Comparison of ENCODE assay signal across 27 cellular contexts in the genomic region with DNA sequence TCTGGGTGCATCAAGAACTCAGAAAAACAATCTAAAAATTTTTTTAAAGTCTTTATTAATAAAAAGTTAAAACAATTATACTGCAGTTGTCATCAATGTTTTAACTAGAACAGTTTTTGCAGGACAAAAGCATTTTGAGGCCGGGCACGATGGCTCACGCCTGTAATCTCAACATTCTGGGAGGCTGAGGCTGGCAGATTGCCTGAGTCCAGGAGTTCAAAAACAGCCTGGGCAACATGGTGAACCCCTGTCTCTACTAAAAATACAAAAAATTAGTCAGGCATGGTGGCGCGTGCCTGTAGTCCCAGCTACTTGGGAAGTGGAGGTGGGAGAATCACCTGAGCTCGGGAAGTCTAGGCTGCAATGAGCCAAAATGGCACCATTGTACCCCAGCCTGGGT. TPM values are rescaled to one million over a fixed set of nuclear protein-coding genes. Genes with fewer than 3 reads are reported as not detected.
A peak's percentile ranks its signal among the peaks of the same experiment; 100 is the strongest.
DNase-seq lines count a peak whose midpoint lies in the region; ATAC-seq, FAIRE-seq and TF ChIP-seq lines count a peak whose summit lies in the region.
"Had no signal": no experiment of that assay in that cellular context is flagged by ENCODE, and none has a peak within 500 bp of the region (broad histone marks: within the 10 kb centered on the region; RNA-seq: fewer than 3 reads in every experiment).

No MANE protein-coding gene starts in this region.

- H3K9ac ChIP-seq in GM12878 (ENCODE audit: control insufficient read depth, insufficient read depth, low read length) (no peak overlapping the region), mesendoderm (ENCODE audit: low read length) (no peak overlapping the region), kidney (ENCODE audit: low read length in 2 of 2) (no peak overlapping the region)
- H3K9ac ChIP-seq: BLaER1 had no signal

- DNase-seq in cardiac septum (ENCODE audit: low spot score) (peak; percentile 64), right cardiac atrium (no peak), GM12878 (ENCODE audit: low read depth, low spot score) (no peak), mesendoderm (no peak), NCI-H1105 treated with DMSO at 0.1 percent for 48 hours (lab: John Stamatoyannopoulos, UW) (no peak), hepatic stellate cell (ENCODE audit: low spot score) (no peak), kidney (no peak)
- DNase-seq: 8988T; ACHN; BE2C; C1 segment of cervical spinal cord; CD4-positive, alpha-beta memory T cell; CD4-positive, CD25-positive, alpha-beta regulatory T cell; CD8-positive, alpha-beta memory T cell; COR-L47; DMS 273 treated with DMSO at 0.1 percent for 48 hours; DMS153; DMS53; DMS79; DND-41; EL; GDM1 had no signal

- ATAC-seq in right cardiac atrium (no peak), GM12878 (no peak)

- no peak overlapping the region for H2AK5ac ChIP-seq in mesendoderm (ENCODE audit: low read length)

- TF ChIP-seq RAD21 in GM12878 (IDR thresholded peaks at IDR 0.05; ENCODE audit: insufficient read depth, low read depth, low read length) = no peak

- RAD21 ChIA-PET in GM12878 (lab: Charles Lee; ENCODE audit: unreplicated experiment) = no interaction called here

- H2AFZ ChIP-seq in GM12878 (ENCODE audit: control insufficient read depth, low read depth, low read length) = no peak overlapping the region

- H2BK5ac ChIP-seq in mesendoderm (ENCODE audit: low read length) = no peak overlapping the region

- H3K9me3 ChIP-seq in right cardiac atrium (ENCODE audit: control insufficient read depth, low read length) = no peaks in the 10 kb centered on the region
- no peaks in the 10 kb centered on the region for H3K9me3 ChIP-seq in GM12878 (replicated peaks; ENCODE audit: control insufficient read depth, insufficient read depth, low read length)
- no peaks in the 10 kb centered on the region for H3K9me3 ChIP-seq in kidney (ENCODE audit: control insufficient read depth in 1 of 2, low read length in 2 of 2)
- H3K9me3 ChIP-seq: BE2C, BLaER1 had no signal

- TF ChIP-seq EP300 in GM12878 (IDR thresholded peaks at IDR 0.05; ENCODE audit: borderline replicate concordance in 1 of 2, control insufficient read depth in 1 of 2, low read depth in 2 of 2, low read length in 2 of 2) = no peak

- H2BK120ac ChIP-seq in mesendoderm (ENCODE audit: low read depth, low read length) = no peak overlapping the region

- no peak overlapping the region for H2BK15ac ChIP-seq in mesendoderm (replicated peaks; ENCODE audit: low read depth)

- SMC1A ChIA-PET in GM12878 (lab: Charles Lee; ENCODE audit: uncharacterized antibody, unreplicated experiment) = no interaction called here

- CTCF ChIA-PET in GM12878 (lab: Yijun Ruan, JAX) = interaction anchor here (0.6 to 1.0 kb wide), 2 partner anchors 13 to 383 kb away, joined by 3 read pairs; no protein-coding TSS in a partner anchor

- intact Hi-C loops in cardiac septum (cut with DNase I) = no loop called here
- intact Hi-C loops in right cardiac atrium (cut with DNase I) = no loop called here
- intact Hi-C loops in GM12878 (cut with micrococcal nuclease; ENCODE audit: unreplicated experiment) = no loop called here
- intact Hi-C loops in kidney (cut with DNase I) = no loop called here

- H3K4ac ChIP-seq in mesendoderm (ENCODE audit: low read depth, low read length) = no peak overlapping the region

- no peak overlapping the region for H4K8ac ChIP-seq in mesendoderm (ENCODE audit: low read depth, low read length)

- no peaks in the 10 kb centered on the region for H3K27me3 ChIP-seq in right cardiac atrium (ENCODE audit: control insufficient read depth, insufficient read depth)
- no peaks in the 10 kb centered on the region for H3K27me3 ChIP-seq in GM12878 (replicated peaks in 1 of 2; ENCODE audit: control insufficient read depth in 2 of 2, insufficient read depth in 2 of 2, low read length in 1 of 2)
- H3K27me3 ChIP-seq in mesendoderm (ENCODE audit: insufficient read depth, low read length, poor library complexity) = no peaks in the 10 kb centered on the region
- H3K27me3 ChIP-seq: BE2C, BLaER1 had no signal

- H4K5ac ChIP-seq in mesendoderm (ENCODE audit: low read length) = no peak overlapping the region

- TF ChIP-seq POLR2A in GM12878 (IDR thresholded peaks at IDR 0.05; ENCODE audit: low read depth, low read length) = no peak

- no peaks in the 10 kb centered on the region for H3K79me2 ChIP-seq in GM12878 (ENCODE audit: control insufficient read depth, insufficient read depth, low read length)
- peaks cover 6% of the 10 kb centered on the region for H3K79me2 ChIP-seq in mesendoderm (ENCODE audit: control insufficient read depth, insufficient read depth, low read length)

- H3K27ac ChIP-seq in right cardiac atrium (ENCODE audit: low read length) = no peak overlapping the region
- H3K27ac ChIP-seq in GM12878 (ENCODE audit: control insufficient read depth, insufficient read depth) = no peak overlapping the region
- H3K27ac ChIP-seq in mesendoderm (ENCODE audit: low read depth, low read length) = no peak overlapping the region
- no peak overlapping the region for H3K27ac ChIP-seq in kidney (ENCODE audit: low read depth in 2 of 2, low read length in 2 of 2)
- H3K27ac ChIP-seq: BLaER1 had no signal

- TF ChIP-seq CTCF in GM12878 (IDR thresholded peaks at IDR 0.05 in 2 of 3, conservative IDR thresholded peaks at IDR 0.05 in 1 of 3; ENCODE audit: control insufficient read depth in 2 of 3, extremely low read depth in 1 of 3, insufficient read depth in 1 of 3, low read depth in 3 of 3, low read length in 3 of 3) (no peak), kidney (IDR thresholded peaks at IDR 0.05; ENCODE audit: borderline replicate concordance, extremely low read depth, insufficient read depth) (no peak)

- H3K4me2 ChIP-seq in GM12878 (ENCODE audit: control insufficient read depth, insufficient read depth) = no peak overlapping the region
- H3K4me2 ChIP-seq in mesendoderm (ENCODE audit: low read length) = no peak overlapping the region
- H3K4me2 ChIP-seq: BLaER1 had no signal

- no peak overlapping the region for H3K56ac ChIP-seq in mesendoderm (ENCODE audit: low read length)

- H3K79me1 ChIP-seq in mesendoderm (ENCODE audit: low read length) = peaks cover 6% of the 10 kb centered on the region

- peak overlapping the region; percentile 13 for H3K18ac ChIP-seq in mesendoderm (ENCODE audit: low read length)

- H3K4me3 ChIP-seq in right cardiac atrium (ENCODE audit: low read length) (no peak overlapping the region), GM12878 (no peak overlapping the region), mesendoderm (ENCODE audit: low read length) (no peak overlapping the region), kidney (ENCODE audit: low read length in 2 of 2) (no peak overlapping the region)
- H3K4me3 ChIP-seq: BLaER1 had no signal

- no peaks in the 10 kb centered on the region for H4K20me1 ChIP-seq in GM12878 (ENCODE audit: control insufficient read depth, insufficient read depth)
- H4K20me1 ChIP-seq: BLaER1 had no signal

- no TSS peak for BruUV-seq in GM12878 (replicated peaks; lab: Mats Ljungman, UMichigan)

- WGBS in right cardiac atrium = 96% methylated on average over 6 of the region's 6 CpGs
- WGBS in GM12878 (ENCODE audit: insufficient coverage, insufficient replicate concordance, low lambda C conversion rate, missing lambda C conversion rate) = 75% methylated on average over 6 of the region's 6 CpGs
- WGBS in mesendoderm (ENCODE audit: extremely low coverage, insufficient coverage, low lambda C conversion rate) = no CpG with 5 or more reads among the region's 6 CpGs

- H3K36me3 ChIP-seq in GM12878 (ENCODE audit: control insufficient read depth in 2 of 2, insufficient read depth in 2 of 2, low read length in 1 of 2) = no peaks in the 10 kb centered on the region
- no peaks in the 10 kb centered on the region for H3K36me3 ChIP-seq in mesendoderm (ENCODE audit: control insufficient read depth, insufficient read depth, low read length)
- H3K36me3 ChIP-seq in kidney (ENCODE audit: control insufficient read depth in 1 of 2, insufficient read depth in 2 of 2, low read length in 2 of 2) = no peaks in the 10 kb centered on the region
- H3K36me3 ChIP-seq: BE2C, BLaER1 had no signal

- in situ Hi-C loops in GM12878 (cut with MboI) = no loop called here

- H3K23ac ChIP-seq in mesendoderm (ENCODE audit: low read length) = no peak overlapping the region

- H3K4me1 ChIP-seq in right cardiac atrium (ENCODE audit: control insufficient read depth, insufficient read depth, low read length) (no peaks in the 10 kb centered on the region), GM12878 (ENCODE audit: control insufficient read depth, insufficient read depth, low read length) (no peaks in the 10 kb centered on the region), mesendoderm (ENCODE audit: control insufficient read depth, low read depth, low read length) (peaks cover 10% of the 10 kb centered on the region), kidney (ENCODE audit: control insufficient read depth in 1 of 2, insufficient read depth in 1 of 2, low read depth in 1 of 2, low read length in 2 of 2) (peaks cover 0 to 3% of the 10 kb centered on the region in 2 donors)

- FAIRE-seq in GM12878 (lab: Jason Lieb, UNC) (peak; percentile 13), kidney (lab: Jason Lieb, UNC) (no peak)
- FAIRE-seq: A204.1, GM12891, GM19239 had no signal

- POLR2A ChIA-PET in GM12878 (lab: Charles Lee) = interaction anchor here (0.6 to 0.7 kb wide), 4 partner anchors 15 to 86 kb away, joined by 3 to 4 read pairs (median 3); no protein-coding TSS in a partner anchor

RNA-seq across cellular contexts. Expression of a gene that starts 5.2 kb away (rescaled TPM):
- total RNA-seq in cardiac septum (20.6 TPM), right cardiac atrium (10 to 100 TPM in 2 of 4 donors, 1 to 10 TPM in 2; 8.3 to 18.3 (median 11.7) TPM), GM12878 (2014; rRNA removed) (0.11 and 0.27 TPM in 2 replicates), GM12878 (2014; rRNA removed; fragmentation: Illumina TruSeq; extraction: Trizol) (0.05 and 0.18 TPM in 2 replicates), GM12878 (2021) (0.35 and 0.41 TPM in 2 replicates), kidney (16.6 TPM)
- polyA plus RNA-seq in right cardiac atrium (8.1 TPM), GM12878 (2011; rRNA removed) (0.71 and 1.4 TPM in 2 replicates), GM12878 (2014; fragmentation: Illumina TruSeq; extraction: Trizol) (0.10 TPM in 1 of 2 replicates, not detected in the other), GM12878 (2014; fragmentation: Nextera tagmentation; extraction: Ambion mirVana) (under 1 TPM in 1 of 2 experiments, not detected in 1; 0.04 TPM), GM12878 (2014; rRNA removed) (0.11 and 0.44 TPM in 2 replicates), GM12878 (2016; fragmentation: Nextera tagmentation; extraction: Ambion mirVana) (under 1 TPM; 0.04 to 0.27 TPM), kidney (ENCODE audit: insufficient read depth, low read depth, low replicate concordance) (6.0 TPM)
- total RNA-seq in GM12878 (2013; cell fraction: nucleolus; rRNA removed) = 3.0 and 5.1 TPM in 2 replicates
- 0.10 TPM for polyA plus RNA-seq in GM12878 (2011; ENCODE audit: low read depth)
- 1.4 and 2.1 TPM in 2 replicates for polyA plus RNA-seq in GM12878 (2011; cell fraction: cytosol; rRNA removed)
- 6.4 and 8.1 TPM in 2 replicates for polyA plus RNA-seq in GM12878 (2011; cell fraction: nucleus; rRNA removed)
- 0.08 and 0.31 TPM in 2 replicates for polyA plus RNA-seq in GM12878 (2012)
- polyA minus RNA-seq in GM12878 (2011; rRNA and poly(A)+ RNA removed) = 3.7 and 7.2 TPM in 2 replicates
- polyA minus RNA-seq in GM12878 (2011; cell fraction: cytosol; rRNA and poly(A)+ RNA removed) = 1.7 and 2.0 TPM in 2 replicates
- polyA minus RNA-seq in GM12878 (2011; cell fraction: nucleus; rRNA and poly(A)+ RNA removed) = 11.0 and 18.7 TPM in 2 replicates
- 72.5 TPM for polyA plus RNA-seq in mesendoderm (2013, experiment 1 of 2)
- 71.1 TPM for polyA plus RNA-seq in mesendoderm (2013, experiment 2 of 2)
- total RNA-seq: CD4-positive, alpha-beta memory T cell had no signal
- polyA plus RNA-seq: CD14-positive monocyte; CD4-positive, alpha-beta memory T cell; CD4-positive, CD25-positive, alpha-beta regulatory T cell; CD8-positive, alpha-beta memory T cell had no signal
